In genomic region chr6:36830577-36830976, GRCh38 we compare ENCODE assay signal across 1 cellular context.
TF ChIP-seq lines count a peak whose summit lies in the region.

No MANE protein-coding gene starts in this region.

TF ChIP-seq in HepG2, 621 proteins besides CTCF, POLR2A, EP300 and RAD21 (continues in another document):
- no peak for TF ChIP-seq ZNF333 (CRISPR knock-in tag; IDR thresholded peaks at IDR 0.05; ENCODE audit: borderline replicate concordance)
- no peak for TF ChIP-seq RARG (CRISPR knock-in tag; IDR thresholded peaks at IDR 0.05; ENCODE audit: low read depth)
- no peak for TF ChIP-seq ATAD3A (CRISPR knock-in tag; IDR thresholded peaks at IDR 0.05)
- TF ChIP-seq ZBTB7B (CRISPR knock-in tag; IDR thresholded peaks at IDR 0.05): no peak
- no peak for TF ChIP-seq NAIF1 (CRISPR knock-in tag; IDR thresholded peaks at IDR 0.05; ENCODE audit: borderline replicate concordance)
- no peak for TF ChIP-seq TRIM24 (CRISPR knock-in tag; IDR thresholded peaks at IDR 0.05)
- TF ChIP-seq TBX2 (CRISPR knock-in tag; IDR thresholded peaks at IDR 0.05; ENCODE audit: borderline replicate concordance): no peak
- no peak for TF ChIP-seq ZNF589 (CRISPR knock-in tag; conservative IDR thresholded peaks at IDR 0.05)
- TF ChIP-seq RBM39 (IDR thresholded peaks at IDR 0.05; ENCODE audit: low read depth, low read length, poor library complexity, severe bottlenecking): no peak
- no peak for TF ChIP-seq MTF1 (CRISPR knock-in tag; IDR thresholded peaks at IDR 0.05)
- peak; percentile 72 for TF ChIP-seq TEAD3 (CRISPR knock-in tag; optimal IDR thresholded peaks at IDR 0.05; ENCODE audit: borderline replicate concordance)
- TF ChIP-seq NCOA5 (CRISPR knock-in tag; IDR thresholded peaks at IDR 0.05): no peak
- no peak for TF ChIP-seq ZSCAN9 (CRISPR knock-in tag; IDR thresholded peaks at IDR 0.05; ENCODE audit: borderline replicate concordance)
- 0 out of 2 replicates have a peak, but pooled peaks have one; percentile 49 for TF ChIP-seq ZMYM3 (CRISPR knock-in tag; IDR thresholded peaks at IDR 0.05)
- TF ChIP-seq HOXA5 (CRISPR knock-in tag; IDR thresholded peaks at IDR 0.05): no peak
- no peak for TF ChIP-seq NFKBIZ (CRISPR knock-in tag; IDR thresholded peaks at IDR 0.05)
- no peak for TF ChIP-seq SATB2 (CRISPR knock-in tag; IDR thresholded peaks at IDR 0.05)
- TF ChIP-seq REXO4 (CRISPR knock-in tag; IDR thresholded peaks at IDR 0.05; ENCODE audit: borderline replicate concordance): no peak
- no peak for TF ChIP-seq ZNF274 (CRISPR knock-in tag; IDR thresholded peaks at IDR 0.05)
- TF ChIP-seq ZKSCAN5 (CRISPR knock-in tag; IDR thresholded peaks at IDR 0.05): no peak
- no peak for TF ChIP-seq ZNF12 (CRISPR knock-in tag; IDR thresholded peaks at IDR 0.05)
- no peak for TF ChIP-seq ZNF510 (CRISPR knock-in tag; IDR thresholded peaks at IDR 0.05; ENCODE audit: low read depth)
- TF ChIP-seq SOX13 (IDR thresholded peaks at IDR 0.05): no peak
- no peak for TF ChIP-seq SOX13 (CRISPR knock-in tag; conservative IDR thresholded peaks at IDR 0.05 in 1 of 2, IDR thresholded peaks at IDR 0.05 in 1 of 2)
- TF ChIP-seq ZBTB2 (CRISPR knock-in tag; IDR thresholded peaks at IDR 0.05; ENCODE audit: low read depth): no peak
- TF ChIP-seq HNF1A (IDR thresholded peaks at IDR 0.05; ENCODE audit: low read depth): no peak
- TF ChIP-seq HNF1A (CRISPR knock-in tag; IDR thresholded peaks at IDR 0.05; ENCODE audit: borderline replicate concordance): no peak
- TF ChIP-seq ZNF597 (CRISPR knock-in tag; IDR thresholded peaks at IDR 0.05): no peak
- no peak for TF ChIP-seq SRY (CRISPR knock-in tag; IDR thresholded peaks at IDR 0.05)
- no peak for TF ChIP-seq ZNF576 (CRISPR knock-in tag; IDR thresholded peaks at IDR 0.05)
- no peak for TF ChIP-seq ZKSCAN8 (CRISPR knock-in tag; IDR thresholded peaks at IDR 0.05; ENCODE audit: borderline replicate concordance)
- no peak for TF ChIP-seq SP5 (CRISPR knock-in tag; IDR thresholded peaks at IDR 0.05; ENCODE audit: borderline replicate concordance, low read depth)
- 0 out of 2 replicates have a peak, but pooled peaks have one; percentile 22 for TF ChIP-seq FOXO4 (CRISPR knock-in tag; conservative IDR thresholded peaks at IDR 0.05)
- no peak for TF ChIP-seq FOSL1 (CRISPR knock-in tag; IDR thresholded peaks at IDR 0.05; ENCODE audit: borderline replicate concordance)
- TF ChIP-seq HCFC1 (IDR thresholded peaks at IDR 0.05; ENCODE audit: low read depth, low read length): no peak
- peak; percentile 48; the same call in 1 of the 2 replicates for TF ChIP-seq MAX (IDR thresholded peaks at IDR 0.05)
- TF ChIP-seq ZBTB26 (CRISPR knock-in tag; IDR thresholded peaks at IDR 0.05; ENCODE audit: borderline replicate concordance): no peak
- no peak for TF ChIP-seq MED13 (CRISPR knock-in tag; IDR thresholded peaks at IDR 0.05)
- no peak; the same call in 1 of the 2 replicates for TF ChIP-seq DMAP1 (CRISPR knock-in tag; IDR thresholded peaks at IDR 0.05)
- no peak for TF ChIP-seq ZNF572 (CRISPR knock-in tag; IDR thresholded peaks at IDR 0.05)
- TF ChIP-seq RARA (CRISPR knock-in tag; IDR thresholded peaks at IDR 0.05): 0 out of 2 replicates have a peak, but pooled peaks have one; percentile 22
- no peak for TF ChIP-seq ZNF354B (CRISPR knock-in tag; IDR thresholded peaks at IDR 0.05)
- no peak for TF ChIP-seq ZNF530 (CRISPR knock-in tag; IDR thresholded peaks at IDR 0.05; ENCODE audit: low read depth)
- TF ChIP-seq PTBP1 (IDR thresholded peaks at IDR 0.05; ENCODE audit: low read depth, low read length, poor library complexity, severe bottlenecking): no peak
- TF ChIP-seq ZNF414 (CRISPR knock-in tag; IDR thresholded peaks at IDR 0.05): peak; percentile 65; the same call in 1 of the 2 replicates
- TF ChIP-seq GMEB1 (CRISPR knock-in tag; IDR thresholded peaks at IDR 0.05; ENCODE audit: borderline replicate concordance): no peak
- TF ChIP-seq FUBP1 (CRISPR knock-in tag; IDR thresholded peaks at IDR 0.05; ENCODE audit: borderline replicate concordance): no peak
- TF ChIP-seq ZBTB10 (CRISPR knock-in tag; IDR thresholded peaks at IDR 0.05; ENCODE audit: borderline replicate concordance): 0 out of 2 replicates have a peak, but pooled peaks have one; percentile 34
- TF ChIP-seq ATF4 (CRISPR knock-in tag; IDR thresholded peaks at IDR 0.05): no peak
- no peak for TF ChIP-seq CHD2 (IDR thresholded peaks at IDR 0.05; ENCODE audit: low read depth, low read length)
